ENCODE assay signal across 34 cellular contexts in genomic region chr6:3396503-3397180, GRCh38.
DNase-seq lines count a peak whose midpoint lies in the region; ATAC-seq and TF ChIP-seq lines count a peak whose summit lies in the region.
"Had no signal": no experiment of that assay in that cellular context is flagged by ENCODE, and none has a peak within 500 bp of the region (broad histone marks: within the 10 kb centered on the region; RNA-seq: fewer than 3 reads in every experiment).

No MANE protein-coding gene starts in this region.

- H3K27ac ChIP-seq in foreskin keratinocyte: no peak overlapping the region
- H3K27ac ChIP-seq in tibial artery: no peak overlapping the region
- no peak overlapping the region for H3K27ac ChIP-seq in CD8-positive, alpha-beta T cell (ENCODE audit: low read depth, low read length)
- no peak overlapping the region for H3K27ac ChIP-seq in smooth muscle cell (ENCODE audit: low read depth)
- H3K27ac ChIP-seq: BLaER1 treated with 17β-estradiol and CSF1 and Interleukin-3, amounts not matched to agents 10 nM and 100 nM; heart right ventricle; lower lobe of right lung; parathyroid adenoma; right atrium auricular region; spleen had no signal

- H3K4me1 ChIP-seq in foreskin keratinocyte: no peaks in the 10 kb centered on the region
- H3K4me1 ChIP-seq in tibial artery: peaks cover 0 to 4% (median 0%) of the 10 kb centered on the region in 4 donors
- H3K4me1 ChIP-seq in CD8-positive, alpha-beta T cell (ENCODE audit: insufficient read depth, low read length): no peaks in the 10 kb centered on the region
- H3K4me1 ChIP-seq in smooth muscle cell (ENCODE audit: low read depth): no peaks in the 10 kb centered on the region
- H3K4me1 ChIP-seq: parathyroid adenoma, right atrium auricular region, spleen had no signal

- CTCF ChIA-PET in WTC11 (lab: Charles Lee): interaction anchor here (1.0 to 1.8 kb wide), 4 partner anchors 14 to 352 kb away, joined by 3 to 5 read pairs (median 4); no protein-coding TSS in a partner anchor
- CTCF ChIA-PET in T-cell (lab: Charles Lee): no interaction called here
- CTCF ChIA-PET in CD8-positive, alpha-beta T cell (lab: Charles Lee): interaction anchor here (1.1 to 1.2 kb wide), 2 partner anchors 14 kb away, joined by 3 read pairs; no protein-coding TSS in a partner anchor

- intact Hi-C loops in tibial artery (cut with DNase I; ENCODE audit: low total_unique reads): no loop called here
- intact Hi-C loops in CD8-positive, alpha-beta T cell (cut with DNase I, micrococcal nuclease): no loop called here

- no peak overlapping the region for H3K9ac ChIP-seq in smooth muscle cell (ENCODE audit: low read depth)
- H3K9ac ChIP-seq: BLaER1 treated with 17β-estradiol and CSF1 and Interleukin-3, amounts not matched to agents 10 nM and 100 nM; parathyroid adenoma had no signal

- no peaks in the 10 kb centered on the region for H3K79me2 ChIP-seq in smooth muscle cell (ENCODE audit: low read depth)

- H3K27ac Mint-ChIP-seq in WTC11: peak overlapping the region; percentile 74; the same call in 1 of the 2 replicates
- H3K27ac Mint-ChIP-seq in nephron progenitor cell: peak overlapping the region; percentile 94
- H3K27ac Mint-ChIP-seq in T-cell: no peak overlapping the region
- no peak overlapping the region for H3K27ac Mint-ChIP-seq in CD8-positive, alpha-beta T cell
- H3K27ac Mint-ChIP-seq: activated CD4-positive, alpha-beta T cell treated with anti-CD3 and anti-CD28 coated beads, Interleukin-2, amount 10 ng/mL, durations not matched to agents 24 days and 14 days; activated CD8-positive, alpha-beta memory T cell treated with anti-CD3 and anti-CD28 coated beads, Interleukin-2, amount 10 ng/mL, durations not matched to agents 7 days and 5 days; activated naive CD8-positive, alpha-beta T cell treated with anti-CD3 and anti-CD28 coated beads, Interleukin-2, amount 10 ng/mL, durations not matched to agents 7 days and 5 days; dendritic cell treated with granulocyte-macrophage colony-stimulating factor and Interleukin-4, amounts not matched to agents 40 ng/mL and 50 ng/mL, for 4 days; endodermal cell; stimulated activated naive CD8-positive, alpha-beta T cell treated with anti-CD3 and anti-CD28 coated beads, Interleukin-15, Interleukin-2, amounts not matched to agents 100 ng/mL and 50 ng/mL, for 24 hours had no signal

- H3K9me3 ChIP-seq in tibial artery (no peaks in the 10 kb centered on the region), smooth muscle cell (replicated peaks; ENCODE audit: low read depth) (no peaks in the 10 kb centered on the region)
- H3K9me3 ChIP-seq in CD8-positive, alpha-beta T cell (ENCODE audit: low read length): no peaks in the 10 kb centered on the region
- H3K9me3 ChIP-seq: BLaER1 treated with 17β-estradiol and CSF1 and Interleukin-3, amounts not matched to agents 10 nM and 100 nM; heart right ventricle; lower lobe of right lung; right atrium auricular region; spleen; tibial nerve had no signal

- H3K9me3 Mint-ChIP-seq in WTC11 (no peaks in the 10 kb centered on the region), nephron progenitor cell (no peaks in the 10 kb centered on the region), T-cell (no peaks in the 10 kb centered on the region)
- H3K9me3 Mint-ChIP-seq in CD8-positive, alpha-beta T cell: no peaks in the 10 kb centered on the region
- H3K9me3 Mint-ChIP-seq: activated CD4-positive, alpha-beta T cell treated with anti-CD3 and anti-CD28 coated beads, Interleukin-2, amount 10 ng/mL, durations not matched to agents 24 days and 14 days; activated naive CD8-positive, alpha-beta T cell treated with anti-CD3 and anti-CD28 coated beads, Interleukin-2, amount 10 ng/mL, durations not matched to agents 7 days and 5 days; activated T-cell treated with anti-CD3 and anti-CD28 coated beads, Interleukin-2, amount 50 U/mL, for 4 hours; central memory CD8-positive, alpha-beta T cell; dendritic cell treated with granulocyte-macrophage colony-stimulating factor and Interleukin-4, amounts not matched to agents 40 ng/mL and 50 ng/mL, for 4 days; endodermal cell; stimulated activated naive CD8-positive, alpha-beta T cell treated with anti-CD3 and anti-CD28 coated beads, Interleukin-15, Interleukin-2, amounts not matched to agents 100 ng/mL and 50 ng/mL, for 24 hours had no signal

- POLR2A ChIA-PET in WTC11 (lab: Charles Lee): no interaction called here
- POLR2A ChIA-PET in T-cell (lab: Charles Lee): no interaction called here
- POLR2A ChIA-PET in CD8-positive, alpha-beta T cell (lab: Charles Lee): no interaction called here

- no peak overlapping the region for H3K4me3 Mint-ChIP-seq in WTC11
- no peak overlapping the region for H3K4me3 Mint-ChIP-seq in nephron progenitor cell
- no peak overlapping the region for H3K4me3 Mint-ChIP-seq in T-cell
- no peak overlapping the region for H3K4me3 Mint-ChIP-seq in CD8-positive, alpha-beta T cell
- H3K4me3 Mint-ChIP-seq: activated CD4-positive, alpha-beta T cell treated with anti-CD3 and anti-CD28 coated beads, Interleukin-2, amount 10 ng/mL, durations not matched to agents 24 days and 14 days; activated CD8-positive, alpha-beta memory T cell treated with anti-CD3 and anti-CD28 coated beads, Interleukin-2, amount 10 ng/mL, durations not matched to agents 7 days and 5 days; activated naive CD8-positive, alpha-beta T cell treated with anti-CD3 and anti-CD28 coated beads, Interleukin-2, amount 10 ng/mL, durations not matched to agents 7 days and 5 days; activated T-cell treated with anti-CD3 and anti-CD28 coated beads, Interleukin-2, amount 50 U/mL, for 4 hours; central memory CD8-positive, alpha-beta T cell; dendritic cell treated with granulocyte-macrophage colony-stimulating factor and Interleukin-4, amounts not matched to agents 40 ng/mL and 50 ng/mL, for 4 days; endodermal cell; stimulated activated naive CD8-positive, alpha-beta T cell treated with anti-CD3 and anti-CD28 coated beads, Interleukin-15, Interleukin-2, amounts not matched to agents 100 ng/mL and 50 ng/mL, for 24 hours had no signal

- 94% methylated on average over 19 of the region's 19 CpGs for WGBS in smooth muscle cell (ENCODE audit: low lambda C conversion rate)

- H4K20me1 ChIP-seq in smooth muscle cell (ENCODE audit: low read depth): no peaks in the 10 kb centered on the region
- H4K20me1 ChIP-seq: BLaER1 treated with 17β-estradiol and CSF1 and Interleukin-3, amounts not matched to agents 10 nM and 100 nM had no signal

- no peak overlapping the region for H3K4me2 ChIP-seq in smooth muscle cell
- H3K4me2 ChIP-seq: BLaER1 treated with 17β-estradiol and CSF1 and Interleukin-3, amounts not matched to agents 10 nM and 100 nM had no signal

- TF ChIP-seq CTCF in WTC11 (IDR thresholded peaks at IDR 0.05) (no peak), foreskin keratinocyte (conservative IDR thresholded peaks at IDR 0.05) (no peak), nephron progenitor cell (IDR thresholded peaks at IDR 0.05) (no peak), tibial artery (IDR thresholded peaks at IDR 0.05) (no peak), smooth muscle cell (IDR thresholded peaks at IDR 0.05; ENCODE audit: borderline replicate concordance, insufficient read depth, poor library complexity, severe bottlenecking) (no peak)
- TF ChIP-seq CTCF in CD8-positive, alpha-beta T cell (IDR thresholded peaks at IDR 0.05): no peak

- H3K36me3 ChIP-seq in tibial artery: no peaks in the 10 kb centered on the region
- H3K36me3 ChIP-seq in CD8-positive, alpha-beta T cell (ENCODE audit: insufficient read depth, low read length): no peaks in the 10 kb centered on the region
- H3K36me3 ChIP-seq in smooth muscle cell (ENCODE audit: low read depth): no peaks in the 10 kb centered on the region
- H3K36me3 ChIP-seq: BLaER1 treated with 17β-estradiol and CSF1 and Interleukin-3, amounts not matched to agents 10 nM and 100 nM; heart right ventricle; lower lobe of right lung; right atrium auricular region; spleen; tibial nerve had no signal

- H3K4me1 Mint-ChIP-seq in WTC11: peaks cover 24% of the 10 kb centered on the region
- H3K4me1 Mint-ChIP-seq in nephron progenitor cell: peaks cover 47% of the 10 kb centered on the region
- no peaks in the 10 kb centered on the region for H3K4me1 Mint-ChIP-seq in T-cell
- no peaks in the 10 kb centered on the region for H3K4me1 Mint-ChIP-seq in CD8-positive, alpha-beta T cell (ENCODE audit: low read depth)
- H3K4me1 Mint-ChIP-seq: activated CD4-positive, alpha-beta T cell treated with anti-CD3 and anti-CD28 coated beads, Interleukin-2, amount 10 ng/mL, durations not matched to agents 24 days and 14 days; activated CD8-positive, alpha-beta memory T cell treated with anti-CD3 and anti-CD28 coated beads, Interleukin-2, amount 10 ng/mL, durations not matched to agents 7 days and 5 days; activated naive CD8-positive, alpha-beta T cell treated with anti-CD3 and anti-CD28 coated beads, Interleukin-2, amount 10 ng/mL, durations not matched to agents 7 days and 5 days; central memory CD8-positive, alpha-beta T cell had no signal

- DNase-seq in WTC11 (ENCODE audit: low spot score) (no peak), foreskin keratinocyte (no peak), nephron progenitor cell (no peak), tibial artery (peak; percentile 9 to 27), T-cell (no peak), smooth muscle cell (lab: John Stamatoyannopoulos, UW; ENCODE audit: unreplicated experiment) (no peak)
- no peak for DNase-seq in CD8-positive, alpha-beta T cell
- DNase-seq: activated CD4-positive, alpha-beta T cell treated with anti-CD3 and anti-CD28 coated beads, Interleukin-2, amount 10 ng/mL, durations not matched to agents 24 days and 14 days; activated CD8-positive, alpha-beta memory T cell treated with anti-CD3 and anti-CD28 coated beads, Interleukin-2, amount 10 ng/mL, durations not matched to agents 7 days and 5 days; activated gamma-delta T cell; activated naive CD8-positive, alpha-beta T cell treated with anti-CD3 and anti-CD28 coated beads, Interleukin-2, amount 10 ng/mL, durations not matched to agents 7 days and 5 days; activated T-cell treated with anti-CD3 and anti-CD28 coated beads, Interleukin-2, amount 50 U/mL, for 4 hours; aorta; Calu3; DMS79; endodermal cell; heart right ventricle; IMR-90; kidney; lower lobe of right lung; NCI-H146; NCI-H2107; NCI-H446; NCI-H748 treated with DMSO at 0.1 percent for 48 hours; SIG-M5; spleen; stimulated activated CD4-positive, alpha-beta T cell treated with anti-CD3 and anti-CD28 coated beads, Interleukin-2, amount 100 ng/mL, for 24 hours had no signal

- H3F3A ChIP-seq in smooth muscle cell (ENCODE audit: low read depth): no peaks in the 10 kb centered on the region

- no peaks in the 10 kb centered on the region for H3K36me3 Mint-ChIP-seq in WTC11
- no peaks in the 10 kb centered on the region for H3K36me3 Mint-ChIP-seq in nephron progenitor cell (ENCODE audit: low read depth)
- no peaks in the 10 kb centered on the region for H3K36me3 Mint-ChIP-seq in T-cell
- H3K36me3 Mint-ChIP-seq in CD8-positive, alpha-beta T cell: no peaks in the 10 kb centered on the region
- H3K36me3 Mint-ChIP-seq: activated CD8-positive, alpha-beta memory T cell treated with anti-CD3 and anti-CD28 coated beads, Interleukin-2, amount 10 ng/mL, durations not matched to agents 7 days and 5 days; activated naive CD8-positive, alpha-beta T cell treated with anti-CD3 and anti-CD28 coated beads, Interleukin-2, amount 10 ng/mL, durations not matched to agents 7 days and 5 days had no signal

- no peak overlapping the region for H3K4me3 ChIP-seq in tibial artery
- no peak overlapping the region for H3K4me3 ChIP-seq in CD8-positive, alpha-beta T cell (ENCODE audit: low read depth, low read length)
- H3K4me3 ChIP-seq in smooth muscle cell: no peak overlapping the region
- H3K4me3 ChIP-seq: BLaER1 treated with 17β-estradiol and CSF1 and Interleukin-3, amounts not matched to agents 10 nM and 100 nM; heart right ventricle; lower lobe of right lung; right atrium auricular region; spleen; tibial nerve had no signal

- H3K27me3 ChIP-seq in foreskin keratinocyte (no peaks in the 10 kb centered on the region), tibial artery (no peaks in the 10 kb centered on the region), smooth muscle cell (ENCODE audit: low read depth) (no peaks in the 10 kb centered on the region)
- no peaks in the 10 kb centered on the region for H3K27me3 ChIP-seq in CD8-positive, alpha-beta T cell (ENCODE audit: insufficient read depth, low read length)
- H3K27me3 ChIP-seq: BLaER1 treated with 17β-estradiol and CSF1 and Interleukin-3, amounts not matched to agents 10 nM and 100 nM; heart right ventricle; right atrium auricular region; spleen; tibial nerve had no signal

- H3K27me3 Mint-ChIP-seq in WTC11 (ENCODE audit: low read depth) (no peaks in the 10 kb centered on the region), nephron progenitor cell (ENCODE audit: low read depth, poor library complexity) (no peaks in the 10 kb centered on the region), T-cell (no peaks in the 10 kb centered on the region)
- H3K27me3 Mint-ChIP-seq in CD8-positive, alpha-beta T cell (ENCODE audit: low read depth): no peaks in the 10 kb centered on the region
- H3K27me3 Mint-ChIP-seq: activated CD4-positive, alpha-beta T cell treated with anti-CD3 and anti-CD28 coated beads, Interleukin-2, amount 10 ng/mL, durations not matched to agents 24 days and 14 days; activated CD8-positive, alpha-beta memory T cell treated with anti-CD3 and anti-CD28 coated beads, Interleukin-2, amount 10 ng/mL, durations not matched to agents 7 days and 5 days; activated naive CD8-positive, alpha-beta T cell treated with anti-CD3 and anti-CD28 coated beads, Interleukin-2, amount 10 ng/mL, durations not matched to agents 7 days and 5 days; stimulated activated naive CD8-positive, alpha-beta T cell treated with anti-CD3 and anti-CD28 coated beads, Interleukin-15, Interleukin-2, amounts not matched to agents 100 ng/mL and 50 ng/mL, for 24 hours had no signal

- ATAC-seq in WTC11 (no peak), foreskin keratinocyte (peak; percentile 9), T-cell (replicated peaks in 1 of 4) (no peak)
- ATAC-seq in CD8-positive, alpha-beta T cell: no peak
- ATAC-seq: activated CD8-positive, alpha-beta memory T cell treated with anti-CD3 and anti-CD28 coated beads, Interleukin-2, amount 10 ng/mL, durations not matched to agents 7 days and 5 days; activated T-cell treated with anti-CD3 and anti-CD28 coated beads, Interleukin-2, amount 50 U/mL, for 4 hours; heart right ventricle; lower lobe of right lung had no signal

- H2AFZ ChIP-seq in smooth muscle cell (ENCODE audit: low read depth): no peak overlapping the region
- H2AFZ ChIP-seq: parathyroid adenoma had no signal

Comparison
In these comparisons a context has a peak if more than half of its experiments do, and no peak if none do; other contexts are left out.
1. DNase-seq: peak in tibial artery (2 of 2); none in WTC11 (single experiment), foreskin keratinocyte (0 of 2), nephron progenitor cell (single experiment), T-cell (0 of 34), CD8-positive, alpha-beta T cell (0 of 7) and smooth muscle cell (single experiment).
2. H3K27ac Mint-ChIP-seq: peak in WTC11 (single experiment) and nephron progenitor cell (single experiment); none in T-cell (0 of 2) and CD8-positive, alpha-beta T cell (single experiment).
3. CTCF ChIA-PET loops: an anchor here in WTC11 (1.0 to 1.8 kb wide) and CD8-positive, alpha-beta T cell (1.1 to 1.2 kb wide); none called in T-cell.